17 cellular contexts compared by ENCODE assay signal in genomic region chr9:129398101-129398795, GRCh38.
DNase-seq lines count a peak whose midpoint lies in the region; ATAC-seq, FAIRE-seq and TF ChIP-seq lines count a peak whose summit lies in the region.
"Had no signal": no experiment of that assay in that cellular context is flagged by ENCODE, and none has a peak within 500 bp of the region (broad histone marks: within the 10 kb centered on the region; RNA-seq: fewer than 3 reads in every experiment).

No MANE protein-coding gene starts in this region.

- H3K4me3 ChIP-seq in SK-N-MC: no peak overlapping the region
- no peak overlapping the region for H3K4me3 ChIP-seq in left lung
- H3K4me3 ChIP-seq: PC-9 had no signal

- H3K27ac ChIP-seq in SK-N-MC (peak overlapping the region; percentile 84; the same call in 1 of the 2 replicates), left lung (no peak overlapping the region)
- H3K27ac ChIP-seq: PC-9 had no signal

- H3K9me3 ChIP-seq in SK-N-MC (ENCODE audit: low read depth, low read length) (no peaks in the 10 kb centered on the region), left lung (no peaks in the 10 kb centered on the region)

- H3K9ac ChIP-seq in SK-N-MC (ENCODE audit: insufficient read length): no peak overlapping the region

- no peak for TF ChIP-seq CTCF in left lung (IDR thresholded peaks at IDR 0.05)

- no peaks in the 10 kb centered on the region for H3K36me3 ChIP-seq in SK-N-MC (ENCODE audit: insufficient read depth, low read length)
- H3K36me3 ChIP-seq in left lung: no peaks in the 10 kb centered on the region

- FAIRE-seq in RCC 7860 (lab: Jason Lieb, UNC): no peak

- H3K27me3 ChIP-seq in left lung: no peaks in the 10 kb centered on the region

- peaks cover 4 to 5% of the 10 kb centered on the region in 2 donors for H3K4me1 ChIP-seq in left lung

- intact Hi-C loops in left lung (cut with DNase I): no loop called here
- intact Hi-C loops in posterior vena cava (cut with DNase I): no loop called here

- no peak for ATAC-seq in left lung
- ATAC-seq in HG02588 (IDR thresholded peaks at IDR 0.05; ENCODE audit: unreplicated experiment): no peak

- DNase-seq in ELF-1 (ENCODE audit: low read depth, low spot score): peak; percentile 58
- DNase-seq in SK-N-MC (ENCODE audit: low read depth, low spot score): no peak
- peak; percentile 27 to 61 for DNase-seq in left lung
- peak; percentile 67 for DNase-seq in posterior vena cava (ENCODE audit: low spot score)
- DNase-seq in RCC 7860 (ENCODE audit: low spot score): no peak
- DNase-seq in D341Med (ENCODE audit: low spot score): no peak
- DNase-seq in dedifferentiated amniotic fluid mesenchymal stem cell (ENCODE audit: extremely low spot score): no peak
- DNase-seq: ACHN, DND-41, GF-D8, MM.1S, NCI-H1105, NCI-H1694 treated with DMSO at 0.1 percent for 48 hours, NCI-H446, PC-9, SHP77 had no signal

Comparison
In these comparisons a context has a peak if more than half of its experiments do, and no peak if none do; other contexts are left out.
1. DNase-seq: peak in ELF-1 (single experiment), left lung (2 of 2) and posterior vena cava (single experiment); none in SK-N-MC (single experiment), RCC 7860 (single experiment), D341Med (single experiment) and dedifferentiated amniotic fluid mesenchymal stem cell (single experiment).